Comparison of ENCODE assay signal across 21 cellular contexts in genomic region chr17:48297825-48298224, GRCh38.
A peak's percentile ranks its signal among the peaks of the same experiment; 100 is the strongest.
DNase-seq lines count a peak whose midpoint lies in the region; ATAC-seq and TF ChIP-seq lines count a peak whose summit lies in the region.
"Had no signal": no experiment of that assay in that cellular context is flagged by ENCODE, and none has a peak within 500 bp of the region (broad histone marks: within the 10 kb centered on the region; RNA-seq: fewer than 3 reads in every experiment).

No MANE protein-coding gene starts in this region.

- H3K4me1 Mint-ChIP-seq in stimulated activated naive CD8-positive, alpha-beta T cell treated with anti-CD3 and anti-CD28 coated beads, Interleukin-15, Interleukin-2, amounts not matched to agents 100 ng/mL and 50 ng/mL, for 24 hours (ENCODE audit: low read depth): peaks cover 67% of the 10 kb centered on the region
- H3K4me1 Mint-ChIP-seq in T-helper 17 cell (peaks cover 38% of the 10 kb centered on the region), mesothelial cell of epicardium (peaks cover 81% of the 10 kb centered on the region)

- peaks cover 8% of the 10 kb centered on the region for H3K36me3 Mint-ChIP-seq in stimulated activated naive CD8-positive, alpha-beta T cell treated with anti-CD3 and anti-CD28 coated beads, Interleukin-15, Interleukin-2, amounts not matched to agents 100 ng/mL and 50 ng/mL, for 24 hours (ENCODE audit: low read depth)
- H3K36me3 Mint-ChIP-seq in T-helper 17 cell (ENCODE audit: low read depth): peaks cover 3% of the 10 kb centered on the region
- no peaks in the 10 kb centered on the region for H3K36me3 Mint-ChIP-seq in mesothelial cell of epicardium
- H3K36me3 Mint-ChIP-seq: WTC11 had no signal

- DNase-seq in stimulated activated naive CD8-positive, alpha-beta T cell treated with anti-CD3 and anti-CD28 coated beads, Interleukin-15, Interleukin-2, amounts not matched to agents 100 U/mL and 50 U/mL, for 24 hours: no peak
- DNase-seq in T-helper 17 cell (no peak), mesothelial cell of epicardium (ENCODE audit: low spot score in 2 of 2, unreplicated experiment in 2 of 2) (no peak), RKO (ENCODE audit: low spot score) (no peak)
- DNase-seq: activated CD4-positive, alpha-beta T cell treated with anti-CD3 and anti-CD28 coated beads, Interleukin-2, amount 50 U/mL, for 4 hours; activated CD8-positive, alpha-beta memory T cell treated with anti-CD3 and anti-CD28 coated beads, Interleukin-2, amount 50 U/mL, for 48 hours; amniotic stem cell; brain microvascular endothelial cell; HCEC 1CT; NCI-H1436; NCI-H2107; nephron progenitor cell; PC-3; Right ventricle myocardium superior; stimulated activated CD4-positive, alpha-beta T cell treated with anti-CD3 and anti-CD28 coated beads, Interleukin-2, amount 100 ng/mL, for 24 hours; upper lobe of left lung had no signal

- no peak for ATAC-seq in stimulated activated naive CD8-positive, alpha-beta T cell treated with anti-CD3 and anti-CD28 coated beads, Interleukin-15, Interleukin-2, amounts not matched to agents 100 U/mL and 50 U/mL, for 24 hours
- ATAC-seq in T-helper 17 cell (no peak), HG02885 (IDR thresholded peaks at IDR 0.05; ENCODE audit: poor library complexity, unreplicated experiment) (no peak), HG02798 (IDR thresholded peaks at IDR 0.05; ENCODE audit: poor library complexity, unreplicated experiment) (no peak)
- ATAC-seq: PC-3, WTC11 had no signal

- no peaks in the 10 kb centered on the region for H3K9me3 Mint-ChIP-seq in stimulated activated naive CD8-positive, alpha-beta T cell treated with anti-CD3 and anti-CD28 coated beads, Interleukin-15, Interleukin-2, amounts not matched to agents 100 ng/mL and 50 ng/mL, for 24 hours
- H3K9me3 Mint-ChIP-seq in mesothelial cell of epicardium: no peaks in the 10 kb centered on the region
- H3K9me3 Mint-ChIP-seq: nephron progenitor cell, WTC11 had no signal

- no peak for TF ChIP-seq CTCF in mesothelial cell of epicardium (IDR thresholded peaks at IDR 0.05; ENCODE audit: unreplicated experiment)

- no peak overlapping the region for H3K4me3 Mint-ChIP-seq in stimulated activated naive CD8-positive, alpha-beta T cell treated with anti-CD3 and anti-CD28 coated beads, Interleukin-15, Interleukin-2, amounts not matched to agents 100 ng/mL and 50 ng/mL, for 24 hours
- no peak overlapping the region for H3K4me3 Mint-ChIP-seq in T-helper 17 cell
- no peak overlapping the region for H3K4me3 Mint-ChIP-seq in mesothelial cell of epicardium
- H3K4me3 Mint-ChIP-seq: nephron progenitor cell, WTC11 had no signal

- no peaks in the 10 kb centered on the region for H3K9me3 ChIP-seq in T-helper 17 cell (ENCODE audit: control insufficient read depth, low read length, poor library complexity, severe bottlenecking)
- H3K9me3 ChIP-seq: BLaER1 treated with 17β-estradiol and CSF1 and Interleukin-3, amounts not matched to agents 10 nM and 100 nM; upper lobe of left lung had no signal

- no peaks in the 10 kb centered on the region for H3K27me3 Mint-ChIP-seq in stimulated activated naive CD8-positive, alpha-beta T cell treated with anti-CD3 and anti-CD28 coated beads, Interleukin-15, Interleukin-2, amounts not matched to agents 100 ng/mL and 50 ng/mL, for 24 hours
- H3K27me3 Mint-ChIP-seq in T-helper 17 cell: no peaks in the 10 kb centered on the region
- no peaks in the 10 kb centered on the region for H3K27me3 Mint-ChIP-seq in mesothelial cell of epicardium (ENCODE audit: low read depth)

- H3K27ac Mint-ChIP-seq in stimulated activated naive CD8-positive, alpha-beta T cell treated with anti-CD3 and anti-CD28 coated beads, Interleukin-15, Interleukin-2, amounts not matched to agents 100 ng/mL and 50 ng/mL, for 24 hours: peak overlapping the region; percentile 1
- H3K27ac Mint-ChIP-seq in T-helper 17 cell (peak overlapping the region; percentile 49), mesothelial cell of epicardium (peak overlapping the region; percentile 93)
- H3K27ac Mint-ChIP-seq: nephron progenitor cell, WTC11 had no signal

Comparison
In these comparisons a context has a peak if more than half of its experiments do, and no peak if none do; other contexts are left out.
1. H3K27ac Mint-ChIP-seq: peak in every context shown above with its lines; median percentile 93 in mesothelial cell of epicardium; 49 in T-helper 17 cell; 1 in stimulated activated naive CD8-positive, alpha-beta T cell treated with anti-CD3 and anti-CD28 coated beads, Interleukin-15, Interleukin-2, amounts not matched to agents 100 ng/mL and 50 ng/mL, for 24 hours.